In the genomic region with DNA sequence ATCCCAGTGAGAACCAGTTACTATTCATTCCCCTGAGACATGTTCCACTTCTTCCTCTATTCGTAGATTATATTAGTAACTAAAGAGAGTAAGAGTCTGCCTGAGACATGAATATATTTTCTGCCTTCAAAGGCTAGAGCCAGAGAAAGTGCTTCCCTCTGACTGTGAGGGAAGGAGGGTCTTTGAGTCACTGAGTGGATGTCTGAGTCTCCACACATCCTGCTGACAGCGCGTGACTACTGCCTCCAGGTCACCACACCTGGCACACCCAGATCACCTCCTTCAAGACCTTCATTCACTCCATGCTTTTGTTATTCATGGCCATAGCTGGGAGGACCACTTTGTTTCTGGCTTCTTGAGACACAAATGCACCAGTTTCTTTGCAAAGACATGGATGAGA, we compare ENCODE assay signal across 20 cellular contexts.
"Had no signal": no experiment of that assay in that cellular context is flagged by ENCODE, and none has a peak within 500 bp of the region (broad histone marks: within the 10 kb centered on the region; RNA-seq: fewer than 3 reads in every experiment).

No MANE protein-coding gene starts in this region.

- H3K9me3 ChIP-seq: MG63 had no signal

- FAIRE-seq: astrocyte, RCC 7860 had no signal

- H3K4me3 ChIP-seq: MG63 had no signal

- H3K36me3 ChIP-seq: MG63 had no signal

- DNase-seq: activated CD4-positive, alpha-beta T cell treated with anti-CD3 and anti-CD28 coated beads for 48 hours; activated CD4-positive, alpha-beta T cell treated with anti-CD3 and anti-CD28 coated beads, Interleukin-2, amount 50 U/mL, for 48 hours; activated CD4-positive, CD25-positive, alpha-beta regulatory T cell treated with anti-CD3 and anti-CD28 coated beads, Interleukin-2, amount 50 U/mL, for 72 hours; activated CD8-positive, alpha-beta memory T cell treated with anti-CD3 and anti-CD28 coated beads, Interleukin-2, amount 10 ng/mL, durations not matched to agents 7 days and 5 days; activated effector memory CD4-positive, alpha-beta T cell treated with anti-CD3 and anti-CD28 coated beads, Interleukin-2, amount 50 U/mL, for 16 hours; activated naive CD4-positive, alpha-beta T cell treated with anti-CD3 and anti-CD28 coated beads for 36 hours; activated T-cell treated with anti-CD3 and anti-CD28 coated beads, Interleukin-2, amount 50 U/mL, for 24 hours; amygdala; MG63; MV-4-11; NCI-H1105; NCI-H1436; NCI-H1930; NCI-H345; NCI-H510A; NCI-H526 treated with DMSO at 0.1 percent for 48 hours; NK-92 treated with Interleukin-12 subunit alpha and Interleukin-12 subunit beta, amount 100 ng/mL, for 24 hours; SHP77 treated with DMSO at 0.1 percent for 48 hours had no signal

- H3K27me3 ChIP-seq: MG63 had no signal
